In the genomic region with DNA sequence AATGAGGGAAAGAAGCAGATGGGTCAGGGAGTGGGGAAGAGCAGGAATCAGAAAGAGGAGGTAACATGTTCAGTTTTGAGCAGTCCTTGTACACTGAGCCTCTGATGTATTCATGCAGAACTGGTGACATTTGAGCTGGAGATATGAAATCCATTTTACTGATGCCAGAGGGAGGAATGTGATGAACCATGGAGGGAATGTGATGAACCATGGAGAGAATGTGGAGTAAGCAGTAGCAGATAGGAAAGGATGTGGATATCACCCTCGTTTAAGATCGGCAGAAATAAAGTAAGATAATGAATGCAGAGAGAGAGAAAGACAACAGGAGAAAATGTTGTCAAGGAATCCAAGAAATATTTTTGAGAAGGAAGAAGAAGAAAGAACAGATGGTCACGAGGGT, we compare ENCODE assay signal across 20 cellular contexts.
"Had no signal": no experiment of that assay in that cellular context is flagged by ENCODE, and none has a peak within 500 bp of the region (broad histone marks: within the 10 kb centered on the region; RNA-seq: fewer than 3 reads in every experiment).

No MANE protein-coding gene starts in this region.

- H3K4me2 ChIP-seq: hepatocyte had no signal

- H2AFZ ChIP-seq: hepatocyte had no signal

- H3K79me2 ChIP-seq: hepatocyte had no signal

- H3K27ac ChIP-seq: coronary artery, dorsolateral prefrontal cortex, esophagus squamous epithelium, gastroesophageal sphincter, heart left ventricle, hepatocyte, left lung, lower lobe of right lung had no signal

- H3K4me3 ChIP-seq: coronary artery, dorsolateral prefrontal cortex, esophagus squamous epithelium, gastroesophageal sphincter, heart left ventricle, hepatocyte, left lung, lower lobe of right lung, mucosa of descending colon had no signal

- DNase-seq: dermis blood vessel endothelial cell; dorsolateral prefrontal cortex; effector CD4-positive, alpha-beta T cell; effector memory CD4-positive, alpha-beta T cell; esophagus squamous epithelium; foreskin fibroblast; heart left ventricle; hypothalamus; immature natural killer cell; islet precursor cell; kidney; left cardiac atrium; left lung; left ventricle myocardium superior; lower lobe of right lung; mesenchymal stem cell; mucosa of descending colon had no signal

- H3K36me3 ChIP-seq: esophagus squamous epithelium, gastroesophageal sphincter, heart left ventricle, left lung, lower lobe of right lung had no signal

- H3K9me3 ChIP-seq: esophagus squamous epithelium, gastroesophageal sphincter, heart left ventricle, left lung, lower lobe of right lung, mucosa of descending colon had no signal

- ATAC-seq: gastroesophageal sphincter, heart left ventricle, left cardiac atrium, left lung, left ventricle myocardium superior, lower lobe of right lung, mucosa of descending colon had no signal

- H3K27me3 ChIP-seq: esophagus squamous epithelium, gastroesophageal sphincter, hepatocyte, left lung had no signal

- H3K4me1 ChIP-seq: esophagus squamous epithelium, gastroesophageal sphincter, heart left ventricle, left lung, lower lobe of right lung had no signal
